1 cellular context compared by ENCODE assay signal in the genomic region with DNA sequence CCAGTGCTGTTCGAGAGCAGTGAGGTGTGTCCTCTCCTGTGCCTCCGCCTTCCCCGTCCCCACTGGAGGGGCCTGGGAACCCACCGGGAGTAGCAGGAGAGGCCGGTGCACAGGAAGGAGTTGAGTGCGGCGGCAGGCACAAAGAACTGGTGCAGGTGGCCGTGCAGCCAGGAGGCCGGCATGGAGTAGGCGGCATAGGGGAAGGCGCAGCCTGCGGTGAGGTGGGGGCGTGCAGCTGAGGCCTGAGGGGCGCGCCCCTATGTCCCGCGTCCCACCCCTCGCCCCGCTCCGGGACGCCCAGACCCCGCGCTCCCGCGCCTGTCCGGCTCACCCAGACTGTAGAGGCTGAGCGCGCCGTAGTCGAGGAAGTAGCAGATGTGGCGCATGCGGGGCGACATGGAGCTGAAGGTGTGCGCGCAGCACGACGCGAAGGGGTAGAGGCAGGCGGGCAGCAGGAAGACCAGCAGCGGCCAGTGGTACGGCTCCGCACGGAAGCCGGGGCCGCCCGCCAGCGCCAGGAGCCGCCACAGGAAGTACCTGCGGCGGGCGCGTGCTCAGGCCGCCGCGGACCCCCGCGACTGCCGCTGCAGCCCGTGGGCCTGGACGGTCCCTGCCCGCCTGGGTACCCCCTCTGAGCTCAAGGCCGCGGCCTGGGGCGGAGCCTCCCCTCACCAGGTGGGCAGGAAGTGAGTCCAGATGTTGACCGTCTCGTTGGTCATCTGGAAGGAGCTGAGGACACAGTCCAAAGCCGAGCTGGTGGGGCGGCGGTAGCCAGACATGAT.
TF ChIP-seq lines count a peak whose summit lies in the region.

No MANE protein-coding gene starts in this region.

TF ChIP-seq in IMR-90, 13 proteins besides CTCF, POLR2A, EP300 and RAD21 (continued from another document):
- TF ChIP-seq MAZ (IDR thresholded peaks at IDR 0.05; ENCODE audit: borderline replicate concordance, low read depth, low read length) (no peak), RFX5 (IDR thresholded peaks at IDR 0.05; ENCODE audit: low read depth, low read length) (no peak), FOS (IDR thresholded peaks at IDR 0.05; ENCODE audit: low read depth, low read length) (no peak)
- TF ChIP-seq, protein P1, sequence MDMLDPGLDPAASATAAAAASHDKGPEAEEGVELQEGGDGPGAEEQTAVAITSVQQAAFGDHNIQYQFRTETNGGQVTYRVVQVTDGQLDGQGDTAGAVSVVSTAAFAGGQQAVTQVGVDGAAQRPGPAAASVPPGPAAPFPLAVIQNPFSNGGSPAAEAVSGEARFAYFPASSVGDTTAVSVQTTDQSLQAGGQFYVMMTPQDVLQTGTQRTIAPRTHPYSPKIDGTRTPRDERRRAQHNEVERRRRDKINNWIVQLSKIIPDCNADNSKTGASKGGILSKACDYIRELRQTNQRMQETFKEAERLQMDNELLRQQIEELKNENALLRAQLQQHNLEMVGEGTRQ (IDR thresholded peaks at IDR 0.05; ENCODE audit: low read depth, low read length) = no peak
